ENCODE assay signal across 15 cellular contexts in genomic region chr14:101409006-101409543, GRCh38.
"Had no signal": no experiment of that assay in that cellular context is flagged by ENCODE, and none has a peak within 500 bp of the region (broad histone marks: within the 10 kb centered on the region; RNA-seq: fewer than 3 reads in every experiment).

No MANE protein-coding gene starts in this region.

- H3K27ac ChIP-seq: SK-N-MC, WERI-Rb-1 had no signal

- ATAC-seq: naive thymus-derived CD8-positive, alpha-beta T cell; stimulated activated naive CD8-positive, alpha-beta T cell treated with anti-CD3 and anti-CD28 coated beads, Interleukin-15, amount 100 ng/mL, for 72 hours; T-cell had no signal

- H3K27me3 Mint-ChIP-seq: dendritic cell treated with granulocyte-macrophage colony-stimulating factor and Interleukin-4, amounts not matched to agents 40 ng/mL and 50 ng/mL, for 4 days had no signal

- H3K4me1 Mint-ChIP-seq: activated naive CD4-positive, alpha-beta T cell treated with anti-CD3 and anti-CD28 coated beads, Interleukin-2, amount 10 ng/mL, durations not matched to agents 7 days and 5 days; immature natural killer cell had no signal

- H3K36me3 Mint-ChIP-seq: activated naive CD4-positive, alpha-beta T cell treated with anti-CD3 and anti-CD28 coated beads, Interleukin-2, amount 10 ng/mL, durations not matched to agents 7 days and 5 days; brain; immature natural killer cell; naive thymus-derived CD8-positive, alpha-beta T cell; T-cell had no signal

- H3K4me3 ChIP-seq: adrenal gland, SK-N-MC had no signal

- H3K4me3 Mint-ChIP-seq: activated naive CD4-positive, alpha-beta T cell treated with anti-CD3 and anti-CD28 coated beads, Interleukin-2, amount 10 ng/mL, durations not matched to agents 7 days and 5 days; brain; dendritic cell treated with granulocyte-macrophage colony-stimulating factor and Interleukin-4, amounts not matched to agents 40 ng/mL and 50 ng/mL, for 4 days; endodermal cell; immature natural killer cell; naive thymus-derived CD8-positive, alpha-beta T cell; stimulated activated naive CD8-positive, alpha-beta T cell treated with anti-CD3 and anti-CD28 coated beads, Interleukin-15, amount 100 ng/mL, for 72 hours; T-cell had no signal

- H3K9me3 Mint-ChIP-seq: activated naive CD4-positive, alpha-beta T cell treated with anti-CD3 and anti-CD28 coated beads, Interleukin-2, amount 10 ng/mL, durations not matched to agents 7 days and 5 days; dendritic cell treated with granulocyte-macrophage colony-stimulating factor and Interleukin-4, amounts not matched to agents 40 ng/mL and 50 ng/mL, for 4 days; endodermal cell; naive thymus-derived CD8-positive, alpha-beta T cell; stimulated activated naive CD8-positive, alpha-beta T cell treated with anti-CD3 and anti-CD28 coated beads, Interleukin-15, amount 100 ng/mL, for 72 hours; T-cell had no signal

- H3K9me3 ChIP-seq: adrenal gland had no signal

- H3K36me3 ChIP-seq: adrenal gland, WERI-Rb-1 had no signal

- DNase-seq: activated CD4-positive, alpha-beta T cell treated with anti-CD3 and anti-CD28 coated beads for 48 hours; activated naive CD4-positive, alpha-beta T cell treated with anti-CD3 and anti-CD28 coated beads, Interleukin-2, amount 10 ng/mL, durations not matched to agents 7 days and 5 days; adrenal gland; cerebellar nuclear complex; endodermal cell; erythroblast; immature natural killer cell; naive thymus-derived CD8-positive, alpha-beta T cell; stimulated activated CD4-positive, alpha-beta T cell treated with anti-CD3 and anti-CD28 coated beads, Interleukin-4, amount 100 ng/mL, for 24 hours; stimulated activated naive CD8-positive, alpha-beta T cell treated with anti-CD3 and anti-CD28 coated beads, Interleukin-15, amount 100 ng/mL, for 72 hours; T-cell; WERI-Rb-1 had no signal

- H3K27ac Mint-ChIP-seq: activated naive CD4-positive, alpha-beta T cell treated with anti-CD3 and anti-CD28 coated beads, Interleukin-2, amount 10 ng/mL, durations not matched to agents 7 days and 5 days; dendritic cell treated with granulocyte-macrophage colony-stimulating factor and Interleukin-4, amounts not matched to agents 40 ng/mL and 50 ng/mL, for 4 days; endodermal cell; immature natural killer cell; stimulated activated naive CD8-positive, alpha-beta T cell treated with anti-CD3 and anti-CD28 coated beads, Interleukin-15, amount 100 ng/mL, for 72 hours had no signal

- H3K4me1 ChIP-seq: adrenal gland had no signal
